In genomic region chr12:49109631-49110172, GRCh38 we compare ENCODE assay signal across 8 cellular contexts. TPM values are rescaled to one million over a fixed set of nuclear protein-coding genes. Genes with fewer than 3 reads are reported as not detected.
DNase-seq lines count a peak whose midpoint lies in the region; ATAC-seq and TF ChIP-seq lines count a peak whose summit lies in the region.

No MANE protein-coding gene starts in this region.

- ATAC-seq in foreskin keratinocyte (no peak), HG02938 (IDR thresholded peaks at IDR 0.05; ENCODE audit: unreplicated experiment) (no peak)

- H3K4me3 ChIP-seq in HUES48 (ENCODE audit: low read depth, low read length) (peak overlapping the region; percentile 89), iPS DF 6.9 (ENCODE audit: low read length) (peak overlapping the region; percentile 73; the same call in 1 of the 2 replicates), spleen (peak overlapping the region; percentile 65 to 94 (median 82))

- H3K27me3 Mint-ChIP-seq in activated T-helper 2 cell treated with anti-CD3 and anti-CD28 coated beads, Interferon-gamma antibody, Interleukin-2, Interleukin-4, amounts not matched to agents 10 μg/mL and 5 μg/mL and 100 μg/mL, durations not matched to agents 14 hours and 24 hours and 36 hours (ENCODE audit: low read depth), result no peaks in the 10 kb centered on the region

- no peaks in the 10 kb centered on the region for H3K9me3 Mint-ChIP-seq in activated T-helper 2 cell treated with anti-CD3 and anti-CD28 coated beads, Interferon-gamma antibody, Interleukin-2, Interleukin-4, amounts not matched to agents 10 μg/mL and 5 μg/mL and 100 μg/mL, durations not matched to agents 14 hours and 24 hours and 36 hours

- TF ChIP-seq POLR2A in spleen (IDR thresholded peaks at IDR 0.05), result no peak

- no CpG with 5 or more reads among the region's 10 CpGs for WGBS in iPS DF 6.9 (ENCODE audit: insufficient coverage, insufficient read length)
- WGBS in spleen, 5 donors, result 14 to 18% (median 17%) methylated on average over 10 of the region's 10 CpGs

- H3K27ac Mint-ChIP-seq in activated T-helper 2 cell treated with anti-CD3 and anti-CD28 coated beads, Interferon-gamma antibody, Interleukin-2, Interleukin-4, amounts not matched to agents 10 μg/mL and 5 μg/mL and 100 μg/mL, durations not matched to agents 14 hours and 24 hours and 36 hours, result peak overlapping the region; percentile 51

- 0 out of 2 replicates have a peak overlapping the region, but pooled peaks have one; percentile 30 for H3K9ac ChIP-seq in HUES48 (ENCODE audit: low read depth, low read length)

- H3K4me1 Mint-ChIP-seq in activated T-helper 2 cell treated with anti-CD3 and anti-CD28 coated beads, Interferon-gamma antibody, Interleukin-2, Interleukin-4, amounts not matched to agents 10 μg/mL and 5 μg/mL and 100 μg/mL, durations not matched to agents 14 hours and 24 hours and 36 hours (ENCODE audit: low read depth), result peaks cover 22% of the 10 kb centered on the region

- TF ChIP-seq CTCF in spleen (IDR thresholded peaks at IDR 0.05 in 8 of 11, conservative IDR thresholded peaks at IDR 0.05 in 3 of 11), result no peak
- no peak for TF ChIP-seq CTCF in foreskin keratinocyte (conservative IDR thresholded peaks at IDR 0.05)

- H3K27ac ChIP-seq in HUES48 (ENCODE audit: low read depth, low read length) (peak overlapping the region; percentile 90), iPS DF 6.9 (ENCODE audit: low read length) (no peak overlapping the region), spleen (peak overlapping the region; percentile 96 to 98 (median 96)), foreskin keratinocyte (no peak overlapping the region)

- no peaks in the 10 kb centered on the region for H3K9me3 ChIP-seq in HUES48 (ENCODE audit: control insufficient read depth, insufficient read depth, low read length)
- no peaks in the 10 kb centered on the region for H3K9me3 ChIP-seq in iPS DF 6.9 (ENCODE audit: control insufficient read depth, insufficient read depth, low read length)
- no peaks in the 10 kb centered on the region for H3K9me3 ChIP-seq in spleen

- no peaks in the 10 kb centered on the region for H3K27me3 ChIP-seq in HUES48 (ENCODE audit: control insufficient read depth, insufficient read depth, low read length)
- no peaks in the 10 kb centered on the region for H3K27me3 ChIP-seq in iPS DF 6.9 (ENCODE audit: control insufficient read depth, insufficient read depth, low read length)
- no peaks in the 10 kb centered on the region for H3K27me3 ChIP-seq in spleen (replicated peaks in 1 of 7)
- H3K27me3 ChIP-seq in foreskin keratinocyte, result no peaks in the 10 kb centered on the region

- H3K36me3 ChIP-seq in HUES48 (ENCODE audit: control insufficient read depth, insufficient read depth, low read length), result peaks cover 18% of the 10 kb centered on the region
- 0 out of 2 replicates have a peak, but pooled peaks cover 3% of the 10 kb centered on the region for H3K36me3 ChIP-seq in iPS DF 6.9 (ENCODE audit: control insufficient read depth, insufficient read depth, low read length)
- H3K36me3 ChIP-seq in spleen, result peaks cover 0 to 26% (median 17%) of the 10 kb centered on the region in 6 donors

- intact Hi-C loops in activated T-helper 2 cell treated with anti-CD3 and anti-CD28 coated beads, Interferon-gamma antibody, Interleukin-2, Interleukin-4, amounts not matched to agents 10 μg/mL and 5 μg/mL and 100 μg/mL, durations not matched to agents 14 hours and 24 hours and 36 hours (cut with micrococcal nuclease), result loop anchor here (1.0 to 5.0 kb wide), 3 partner anchors 21 to 78 kb away; partner anchors contain the start of gene TUBA1A
- intact Hi-C loops in spleen (cut with DNase I; ENCODE audit: low total_unique reads), result no loop called here

- H3K36me3 Mint-ChIP-seq in activated T-helper 2 cell treated with anti-CD3 and anti-CD28 coated beads, Interferon-gamma antibody, Interleukin-2, Interleukin-4, amounts not matched to agents 10 μg/mL and 5 μg/mL and 100 μg/mL, durations not matched to agents 14 hours and 24 hours and 36 hours (ENCODE audit: low read depth), result peaks cover 5% of the 10 kb centered on the region

- H3K4me1 ChIP-seq in HUES48 (ENCODE audit: control insufficient read depth, insufficient read depth, low read length) (peaks cover 9% of the 10 kb centered on the region), iPS DF 6.9 (ENCODE audit: control insufficient read depth, insufficient read depth, low read length) (peaks cover 1% of the 10 kb centered on the region; the same call in 1 of the 2 replicates), spleen (peaks cover 16 to 66% (median 57%) of the 10 kb centered on the region in 6 donors), foreskin keratinocyte (peaks cover 13% of the 10 kb centered on the region)

- DNase-seq in activated T-helper 2 cell treated with anti-CD3 and anti-CD28 coated beads, Interferon-gamma antibody, Interleukin-2, Interleukin-4, amounts not matched to agents 10 μg/mL and 5 μg/mL and 100 μg/mL, durations not matched to agents 14 hours and 24 hours and 36 hours (ENCODE audit: low spot score), result no peak
- DNase-seq in iPS DF 6.9 (ENCODE audit: low read depth, low spot score) (no peak), spleen (no peak), foreskin keratinocyte (no peak), SHP77 treated with DMSO at 0.1 percent for 48 hours (lab: John Stamatoyannopoulos, UW) (no peak), NCI-H2107 treated with DMSO at 0.1 percent for 48 hours (lab: John Stamatoyannopoulos, UW; ENCODE audit: unreplicated experiment) (no peak)

- peak overlapping the region; percentile 97 for H3K4me3 Mint-ChIP-seq in activated T-helper 2 cell treated with anti-CD3 and anti-CD28 coated beads, Interferon-gamma antibody, Interleukin-2, Interleukin-4, amounts not matched to agents 10 μg/mL and 5 μg/mL and 100 μg/mL, durations not matched to agents 14 hours and 24 hours and 36 hours (ENCODE audit: low read depth)

RNA-seq across cellular contexts. Expression of gene LMBR1L, which starts 0.9 kb away (rescaled TPM):
- 47.1 and 53.5 TPM in 2 replicates for total RNA-seq in activated T-helper 2 cell treated with anti-CD3 and anti-CD28 coated beads, Interferon-gamma antibody, Interleukin-2, Interleukin-4, amounts not matched to agents 10 μg/mL and 5 μg/mL and 100 μg/mL, durations not matched to agents 14 hours and 24 hours and 36 hours
- total RNA-seq in spleen (100 to 1,000 TPM in 2 of 7 donors, 10 to 100 TPM in 5; 60.3 to 108 (median 85.8) TPM), foreskin keratinocyte (19.5 and 25.1 TPM in 2 replicates)
- polyA plus RNA-seq in spleen (10 to 100 TPM; 44.1 to 78.0 (median 61.2) TPM), foreskin keratinocyte (19.4 and 22.4 TPM in 2 replicates)

RNA-seq across cellular contexts. Expression of gene DHH, which starts 15.1 kb away (rescaled TPM):
- total RNA-seq in activated T-helper 2 cell treated with anti-CD3 and anti-CD28 coated beads, Interferon-gamma antibody, Interleukin-2, Interleukin-4, amounts not matched to agents 10 μg/mL and 5 μg/mL and 100 μg/mL, durations not matched to agents 14 hours and 24 hours and 36 hours, result not detected in 2 replicates
- total RNA-seq in spleen (1 to 10 TPM in 3 of 7 donors, under 1 TPM in 4; 0.33 to 2.6 (median 0.79) TPM), foreskin keratinocyte (not detected in 2 replicates)
- polyA plus RNA-seq in spleen (under 1 TPM; 0.09 to 0.74 (median 0.59) TPM), foreskin keratinocyte (not detected in 2 replicates)

RNA-seq across cellular contexts. Expression of gene TUBA1B, which starts 21.5 kb away (rescaled TPM):
- total RNA-seq in activated T-helper 2 cell treated with anti-CD3 and anti-CD28 coated beads, Interferon-gamma antibody, Interleukin-2, Interleukin-4, amounts not matched to agents 10 μg/mL and 5 μg/mL and 100 μg/mL, durations not matched to agents 14 hours and 24 hours and 36 hours, result 1,902 and 1,926 TPM in 2 replicates
- total RNA-seq in spleen (100 to 1,000 TPM; 326 to 706 (median 476) TPM), foreskin keratinocyte (2,512 and 3,077 TPM in 2 replicates)
- polyA plus RNA-seq in spleen (100 to 1,000 TPM; 231 to 582 (median 476) TPM), foreskin keratinocyte (2,659 and 3,346 TPM in 2 replicates)

RNA-seq across cellular contexts. Expression of gene RHEBL1, which starts 39.9 kb away (rescaled TPM):
- 14.2 and 16.0 TPM in 2 replicates for total RNA-seq in activated T-helper 2 cell treated with anti-CD3 and anti-CD28 coated beads, Interferon-gamma antibody, Interleukin-2, Interleukin-4, amounts not matched to agents 10 μg/mL and 5 μg/mL and 100 μg/mL, durations not matched to agents 14 hours and 24 hours and 36 hours
- total RNA-seq in spleen (1 to 10 TPM; 2.0 to 4.3 (median 2.5) TPM), foreskin keratinocyte (4.8 and 5.9 TPM in 2 replicates)
- polyA plus RNA-seq in spleen (1 to 10 TPM; 3.9 to 6.7 (median 5.5) TPM), foreskin keratinocyte (6.3 and 7.9 TPM in 2 replicates)

RNA-seq across cellular contexts. Expression of gene KMT2D, which starts 49.1 kb away (rescaled TPM):
- 93.3 and 100 TPM in 2 replicates for total RNA-seq in activated T-helper 2 cell treated with anti-CD3 and anti-CD28 coated beads, Interferon-gamma antibody, Interleukin-2, Interleukin-4, amounts not matched to agents 10 μg/mL and 5 μg/mL and 100 μg/mL, durations not matched to agents 14 hours and 24 hours and 36 hours
- total RNA-seq in spleen (100 to 1,000 TPM; 115 to 172 (median 163) TPM), foreskin keratinocyte (28.0 and 30.8 TPM in 2 replicates)
- polyA plus RNA-seq in spleen (10 to 100 TPM in 1 of 3 donors, 1 to 10 TPM in 2; 5.1 to 42.1 (median 6.0) TPM), foreskin keratinocyte (3.3 and 4.8 TPM in 2 replicates)

Comparison
In these comparisons a context has a peak if more than half of its experiments do, and no peak if none do; other contexts are left out.
1. H3K27ac ChIP-seq: peak in HUES48 (single experiment) and spleen (8 of 8); none in iPS DF 6.9 (single experiment) and foreskin keratinocyte (single experiment).
2. Peak in every context shown above with its lines, with median percentiles within 50 percentile points of each other: H3K4me3 ChIP-seq.